19 cellular contexts compared by ENCODE assay signal in the genomic region with DNA sequence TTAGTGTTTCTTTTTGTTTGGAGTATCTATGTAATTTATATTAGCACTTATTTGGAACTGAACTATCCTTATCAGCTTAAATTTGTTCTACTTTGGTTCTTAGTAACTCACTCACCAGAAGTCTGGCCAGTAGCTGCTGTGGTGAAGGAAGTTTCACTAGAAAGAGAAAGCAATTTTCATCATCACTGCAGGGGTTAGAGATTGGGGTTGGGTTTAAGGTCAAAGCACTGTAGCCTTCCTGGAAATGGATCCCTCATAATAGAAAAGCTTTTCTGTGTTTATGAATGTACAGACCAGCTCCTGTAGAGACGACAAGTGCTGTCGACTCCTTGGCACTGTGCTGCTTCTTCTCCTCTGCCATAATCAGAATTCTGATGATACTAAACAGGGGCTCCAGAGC. TPM values are rescaled to one million over a fixed set of nuclear protein-coding genes. Genes with fewer than 3 reads are reported as not detected.
"Had no signal": no experiment of that assay in that cellular context is flagged by ENCODE, and none has a peak within 500 bp of the region (broad histone marks: within the 10 kb centered on the region; RNA-seq: fewer than 3 reads in every experiment).

No MANE protein-coding gene starts in this region.

- H3K4me1 ChIP-seq: upper lobe of left lung had no signal

- H3K27me3 ChIP-seq: upper lobe of left lung had no signal

- ATAC-seq: activated T-cell treated with anti-CD3 and anti-CD28 coated beads, Interleukin-2, amount 50 U/mL, for 72 hours; mucosa of descending colon; naive thymus-derived CD8-positive, alpha-beta T cell; T-cell had no signal

- H3K36me3 ChIP-seq: upper lobe of left lung had no signal

- H3K27ac ChIP-seq: upper lobe of left lung had no signal

- H3K9me3 ChIP-seq: mucosa of descending colon, upper lobe of left lung had no signal

- H3K4me3 ChIP-seq: mucosa of descending colon, upper lobe of left lung had no signal

- DNase-seq: activated CD4-positive, alpha-beta memory T cell treated with anti-CD3 and anti-CD28 coated beads for 36 hours; activated CD4-positive, alpha-beta T cell treated with anti-CD3 and anti-CD28 coated beads for 1 hour; activated gamma-delta T cell treated with Interleukin-2 at 50 U/mL for 16 hours; activated naive CD8-positive, alpha-beta T cell treated with anti-CD3 and anti-CD28 coated beads, Interleukin-2, amount 10 ng/mL, durations not matched to agents 7 days and 5 days; activated T-cell treated with anti-CD3 and anti-CD28 coated beads, Interleukin-2, amount 50 U/mL, for 72 hours; central memory CD4-positive, alpha-beta T cell; effector memory CD4-positive, alpha-beta T cell; immature natural killer cell; mucosa of descending colon; naive thymus-derived CD8-positive, alpha-beta T cell; nucleus accumbens; stimulated activated CD4-positive, alpha-beta T cell treated with anti-CD3 and anti-CD28 coated beads, Interleukin-4, amount 100 ng/mL, for 1 hour; stimulated activated CD8-positive, alpha-beta memory T cell treated with anti-CD3 and anti-CD28 coated beads, Interleukin-4, amount 100 ng/mL, for 48 hours; T-cell; T1000; upper lobe of left lung had no signal

RNA-seq across cellular contexts. Expression of a gene that starts 22.2 kb away (rescaled TPM):
- total RNA-seq: activated CD4-positive, alpha-beta memory T cell treated with anti-CD3 and anti-CD28 coated beads for 36 hours; activated naive CD8-positive, alpha-beta T cell treated with anti-CD3 and anti-CD28 coated beads, Interleukin-2, amount 10 ng/mL, durations not matched to agents 7 days and 5 days; activated T-cell treated with anti-CD3 and anti-CD28 coated beads, Interleukin-2, amount 50 U/mL, for 72 hours; astrocyte; mucosa of descending colon; naive thymus-derived CD8-positive, alpha-beta T cell; progenitor cell of endocrine pancreas; T-cell; temporal lobe; upper lobe of left lung had no signal
